In genomic region chr19:1040476-1041271, GRCh38 we compare ENCODE assay signal across 8 cellular contexts. TPM values are rescaled to one million over a fixed set of nuclear protein-coding genes. Genes with fewer than 3 reads are reported as not detected.
A peak's percentile ranks its signal among the peaks of the same experiment; 100 is the strongest.
DNase-seq lines count a peak whose midpoint lies in the region; ATAC-seq, FAIRE-seq and TF ChIP-seq lines count a peak whose summit lies in the region.

No MANE protein-coding gene starts in this region.

- peak; percentile 97 for FAIRE-seq in GM12892 (lab: Jason Lieb, UNC)

- ATAC-seq in HG03108 (IDR thresholded peaks at IDR 0.05; ENCODE audit: unreplicated experiment) (peak; percentile 32), GM18511 (IDR thresholded peaks at IDR 0.05; ENCODE audit: unreplicated experiment) (no peak)

- TF ChIP-seq POLR2A in GM12892 (IDR thresholded peaks at IDR 0.05; ENCODE audit: low read depth, low read length), result no peak

- DNase-seq in GM12892 (ENCODE audit: insufficient read length), result peak; percentile 100
- DNase-seq in NCI-H2227 (lab: John Stamatoyannopoulos, UW; ENCODE audit: unreplicated experiment), result peak; percentile 88
- DNase-seq in activated CD4-positive, CD25-positive, alpha-beta regulatory T cell (lab: John Stamatoyannopoulos, UW), result peak; percentile 68 to 82 (median 74)
- peak; percentile 23 to 96 (median 81) for DNase-seq in caudate nucleus (lab: John Stamatoyannopoulos, UW)
- peak; percentile 94 for DNase-seq in inferior parietal cortex (ENCODE audit: extremely low spot score)
- DNase-seq in smooth muscle cell of the brain vasculature (ENCODE audit: low read depth, low spot score), result peak; percentile 75

- no peak overlapping the region for H3K27ac ChIP-seq in caudate nucleus (ENCODE audit: low read depth, low read length)

RNA-seq across cellular contexts. Expression of gene ABCA7, which starts 0.8 kb away (rescaled TPM):
- 6.9 TPM for polyA plus RNA-seq in GM12892 (2012; ENCODE audit: missing spikeins)

RNA-seq across cellular contexts. Expression of gene CNN2, which starts 14.3 kb away (rescaled TPM):
- 68.4 TPM for polyA plus RNA-seq in GM12892 (2012; ENCODE audit: missing spikeins)

RNA-seq across cellular contexts. Expression of gene RNU6-2, which starts 19.4 kb away (rescaled TPM):
- not detected for polyA plus RNA-seq in GM12892 (2012; ENCODE audit: missing spikeins)

RNA-seq across cellular contexts. Expression of gene TMEM259, which starts 19.8 kb away (rescaled TPM):
- 31.4 TPM for polyA plus RNA-seq in GM12892 (2012; ENCODE audit: missing spikeins)

RNA-seq across cellular contexts. Expression of gene ARHGAP45, which starts 26.3 kb away (rescaled TPM):
- 45.5 TPM for polyA plus RNA-seq in GM12892 (2012; ENCODE audit: missing spikeins)
